24 cellular contexts compared by ENCODE assay signal in the genomic region with DNA sequence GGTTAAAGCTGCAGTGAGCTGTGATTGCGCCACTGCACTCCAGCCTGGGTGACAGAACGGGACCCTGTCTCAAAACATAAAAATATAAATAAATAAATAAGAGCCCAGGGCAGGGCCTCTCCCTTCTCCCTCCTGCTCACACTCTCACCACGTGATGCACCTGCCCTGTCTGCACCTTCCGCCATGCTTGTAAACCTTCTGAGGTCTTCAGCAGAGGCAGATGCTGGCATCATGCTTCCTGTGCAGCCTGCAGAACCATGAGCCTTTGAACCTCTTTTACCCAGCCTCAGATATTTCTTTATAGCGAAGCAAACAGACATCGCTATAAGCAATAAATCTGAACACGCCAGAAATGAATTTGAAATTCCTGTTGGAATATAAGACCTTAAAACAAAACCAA. TPM values are rescaled to one million over a fixed set of nuclear protein-coding genes. Genes with fewer than 3 reads are reported as not detected.
"Had no signal": no experiment of that assay in that cellular context is flagged by ENCODE, and none has a peak within 500 bp of the region (broad histone marks: within the 10 kb centered on the region; RNA-seq: fewer than 3 reads in every experiment).

No MANE protein-coding gene starts in this region.

- DNase-seq: IMR-90, Karpas-422, KG1, MG63, NCI-H1092, NCI-H1105 treated with DMSO at 0.1 percent for 48 hours, NCI-H1417 treated with DMSO at 0.1 percent for 48 hours, NCI-H146, NCI-H1694 treated with DMSO at 0.1 percent for 48 hours, NCI-H1930, NCI-H2081, NCI-H2171, NCI-H226, NCI-H446, NCI-H510A, NCI-H524 treated with DMSO at 0.1 percent for 48 hours, NCI-H69, NCI-H774, Right ventricle myocardium superior, RPMI8226, SIG-M5, SK-N-SH, SW 1271 had no signal

- H3K27ac ChIP-seq: SJSA1 had no signal

- H3K36me3 ChIP-seq: MG63, SJSA1 had no signal

- H3K9me3 ChIP-seq: MG63, SJSA1, SK-N-SH had no signal

- H3K27me3 ChIP-seq: MG63, SJSA1 had no signal

- H3K4me3 ChIP-seq: MG63, SJSA1 had no signal

RNA-seq across cellular contexts. Expression of gene HNF1B, which starts 48.5 kb away (rescaled TPM):
- total RNA-seq: IMR-90, Right ventricle myocardium superior, SJSA1 had no signal
- polyA plus RNA-seq: IMR-90, SK-N-SH had no signal
